Comparison of ENCODE assay signal across 2 cellular contexts in genomic region chr19:46654621-46655152, GRCh38.
TF ChIP-seq lines count a peak whose summit lies in the region.

No MANE protein-coding gene starts in this region.

TF ChIP-seq in HepG2, 621 proteins besides CTCF, POLR2A, EP300 and RAD21:
- TF ChIP-seq ZNF275 (CRISPR knock-in tag; IDR thresholded peaks at IDR 0.05; ENCODE audit: borderline replicate concordance) = no peak
- no peak for TF ChIP-seq NFATC3 (CRISPR knock-in tag; IDR thresholded peaks at IDR 0.05)
- no peak for TF ChIP-seq DDIT3 (CRISPR knock-in tag; IDR thresholded peaks at IDR 0.05)
- TF ChIP-seq HINFP (CRISPR knock-in tag; IDR thresholded peaks at IDR 0.05; ENCODE audit: low read depth) = no peak
- TF ChIP-seq KLF13 (CRISPR knock-in tag; IDR thresholded peaks at IDR 0.05) = no peak
- no peak for TF ChIP-seq ZNF615 (CRISPR knock-in tag; IDR thresholded peaks at IDR 0.05; ENCODE audit: borderline replicate concordance)
- no peak for TF ChIP-seq THAP9 (CRISPR knock-in tag; IDR thresholded peaks at IDR 0.05; ENCODE audit: borderline replicate concordance)
- TF ChIP-seq SIN3B (IDR thresholded peaks at IDR 0.05; ENCODE audit: low read length) = no peak
- no peak for TF ChIP-seq CHCHD3 (CRISPR knock-in tag; IDR thresholded peaks at IDR 0.05)
- no peak for TF ChIP-seq ZMAT5 (CRISPR knock-in tag; IDR thresholded peaks at IDR 0.05; ENCODE audit: borderline replicate concordance, low read depth)
- TF ChIP-seq REPIN1 (CRISPR knock-in tag; IDR thresholded peaks at IDR 0.05; ENCODE audit: borderline replicate concordance, low read depth) = no peak
- no peak for TF ChIP-seq CC2D1A (CRISPR knock-in tag; IDR thresholded peaks at IDR 0.05)

TF ChIP-seq in GM12891, 5 proteins besides CTCF, POLR2A, EP300 and RAD21:
- no peak for TF ChIP-seq PAX5 (IDR thresholded peaks at IDR 0.05; ENCODE audit: insufficient read depth, low read length, severe bottlenecking)
- TF ChIP-seq SPI1 (IDR thresholded peaks at IDR 0.05; ENCODE audit: low read depth, low read length) = no peak
- no peak for TF ChIP-seq POU2F2 (IDR thresholded peaks at IDR 0.05; ENCODE audit: low read depth, low read length)
- TF ChIP-seq TAF1 (IDR thresholded peaks at IDR 0.05; ENCODE audit: low read depth, low read length) = no peak
- TF ChIP-seq POLR2AphosphoS5 (IDR thresholded peaks at IDR 0.05; ENCODE audit: low read depth, low read length) = no peak
